Comparison of ENCODE assay signal across 1 cellular context in the genomic region with DNA sequence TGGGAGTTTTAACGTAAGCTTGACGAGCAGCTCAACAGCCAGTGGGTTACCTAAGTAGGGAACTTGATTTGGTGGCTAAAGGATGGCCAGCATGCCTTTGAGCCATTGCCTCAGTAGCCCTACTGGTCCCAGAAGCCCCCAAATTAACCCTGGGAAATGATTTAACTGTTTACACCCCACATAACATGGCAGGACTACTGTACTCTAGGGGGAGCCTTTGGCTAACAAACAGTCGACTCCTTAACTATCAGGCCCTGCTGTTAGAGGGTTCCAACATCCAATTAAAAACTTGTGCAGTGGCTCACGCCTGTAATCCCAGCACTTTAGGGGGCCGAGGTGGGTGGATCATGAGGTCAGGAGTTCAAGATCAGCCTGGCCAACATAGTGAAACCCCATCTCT.
TF ChIP-seq lines count a peak whose summit lies in the region.

No MANE protein-coding gene starts in this region.

TF ChIP-seq in GM23338, 12 proteins besides CTCF, POLR2A, EP300 and RAD21:
- TF ChIP-seq, protein P1, sequence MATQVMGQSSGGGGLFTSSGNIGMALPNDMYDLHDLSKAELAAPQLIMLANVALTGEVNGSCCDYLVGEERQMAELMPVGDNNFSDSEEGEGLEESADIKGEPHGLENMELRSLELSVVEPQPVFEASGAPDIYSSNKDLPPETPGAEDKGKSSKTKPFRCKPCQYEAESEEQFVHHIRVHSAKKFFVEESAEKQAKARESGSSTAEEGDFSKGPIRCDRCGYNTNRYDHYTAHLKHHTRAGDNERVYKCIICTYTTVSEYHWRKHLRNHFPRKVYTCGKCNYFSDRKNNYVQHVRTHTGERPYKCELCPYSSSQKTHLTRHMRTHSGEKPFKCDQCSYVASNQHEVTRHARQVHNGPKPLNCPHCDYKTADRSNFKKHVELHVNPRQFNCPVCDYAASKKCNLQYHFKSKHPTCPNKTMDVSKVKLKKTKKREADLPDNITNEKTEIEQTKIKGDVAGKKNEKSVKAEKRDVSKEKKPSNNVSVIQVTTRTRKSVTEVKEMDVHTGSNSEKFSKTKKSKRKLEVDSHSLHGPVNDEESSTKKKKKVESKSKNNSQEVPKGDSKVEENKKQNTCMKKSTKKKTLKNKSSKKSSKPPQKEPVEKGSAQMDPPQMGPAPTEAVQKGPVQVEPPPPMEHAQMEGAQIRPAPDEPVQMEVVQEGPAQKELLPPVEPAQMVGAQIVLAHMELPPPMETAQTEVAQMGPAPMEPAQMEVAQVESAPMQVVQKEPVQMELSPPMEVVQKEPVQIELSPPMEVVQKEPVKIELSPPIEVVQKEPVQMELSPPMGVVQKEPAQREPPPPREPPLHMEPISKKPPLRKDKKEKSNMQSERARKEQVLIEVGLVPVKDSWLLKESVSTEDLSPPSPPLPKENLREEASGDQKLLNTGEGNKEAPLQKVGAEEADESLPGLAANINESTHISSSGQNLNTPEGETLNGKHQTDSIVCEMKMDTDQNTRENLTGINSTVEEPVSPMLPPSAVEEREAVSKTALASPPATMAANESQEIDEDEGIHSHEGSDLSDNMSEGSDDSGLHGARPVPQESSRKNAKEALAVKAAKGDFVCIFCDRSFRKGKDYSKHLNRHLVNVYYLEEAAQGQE (IDR thresholded peaks at IDR 0.05; ENCODE audit: unreplicated experiment): no peak
- TF ChIP-seq POLR2AphosphoS5 (IDR thresholded peaks at IDR 0.05; ENCODE audit: low read depth) (no peak), JUNB (IDR thresholded peaks at IDR 0.05; ENCODE audit: unreplicated experiment) (no peak), STAT1 (IDR thresholded peaks at IDR 0.05; ENCODE audit: unreplicated experiment) (no peak), EZH2 (IDR thresholded peaks at IDR 0.05; ENCODE audit: low read depth, unreplicated experiment) (no peak), ZNF331 (CRISPR knock-in tag; IDR thresholded peaks at IDR 0.05; ENCODE audit: low read depth) (no peak), ZNF114 (CRISPR knock-in tag; IDR thresholded peaks at IDR 0.05) (no peak), EZH2phosphoT487 (IDR thresholded peaks at IDR 0.05; ENCODE audit: unreplicated experiment) (no peak), NANOG (IDR thresholded peaks at IDR 0.05; ENCODE audit: borderline replicate concordance) (no peak), CREB1 (CRISPR knock-in tag; IDR thresholded peaks at IDR 0.05; ENCODE audit: low read depth) (no peak)
- TF ChIP-seq, protein P2, sequence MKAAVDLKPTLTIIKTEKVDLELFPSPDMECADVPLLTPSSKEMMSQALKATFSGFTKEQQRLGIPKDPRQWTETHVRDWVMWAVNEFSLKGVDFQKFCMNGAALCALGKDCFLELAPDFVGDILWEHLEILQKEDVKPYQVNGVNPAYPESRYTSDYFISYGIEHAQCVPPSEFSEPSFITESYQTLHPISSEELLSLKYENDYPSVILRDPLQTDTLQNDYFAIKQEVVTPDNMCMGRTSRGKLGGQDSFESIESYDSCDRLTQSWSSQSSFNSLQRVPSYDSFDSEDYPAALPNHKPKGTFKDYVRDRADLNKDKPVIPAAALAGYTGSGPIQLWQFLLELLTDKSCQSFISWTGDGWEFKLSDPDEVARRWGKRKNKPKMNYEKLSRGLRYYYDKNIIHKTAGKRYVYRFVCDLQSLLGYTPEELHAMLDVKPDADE (IDR thresholded peaks at IDR 0.05): no peak
- TF ChIP-seq, protein P3, sequence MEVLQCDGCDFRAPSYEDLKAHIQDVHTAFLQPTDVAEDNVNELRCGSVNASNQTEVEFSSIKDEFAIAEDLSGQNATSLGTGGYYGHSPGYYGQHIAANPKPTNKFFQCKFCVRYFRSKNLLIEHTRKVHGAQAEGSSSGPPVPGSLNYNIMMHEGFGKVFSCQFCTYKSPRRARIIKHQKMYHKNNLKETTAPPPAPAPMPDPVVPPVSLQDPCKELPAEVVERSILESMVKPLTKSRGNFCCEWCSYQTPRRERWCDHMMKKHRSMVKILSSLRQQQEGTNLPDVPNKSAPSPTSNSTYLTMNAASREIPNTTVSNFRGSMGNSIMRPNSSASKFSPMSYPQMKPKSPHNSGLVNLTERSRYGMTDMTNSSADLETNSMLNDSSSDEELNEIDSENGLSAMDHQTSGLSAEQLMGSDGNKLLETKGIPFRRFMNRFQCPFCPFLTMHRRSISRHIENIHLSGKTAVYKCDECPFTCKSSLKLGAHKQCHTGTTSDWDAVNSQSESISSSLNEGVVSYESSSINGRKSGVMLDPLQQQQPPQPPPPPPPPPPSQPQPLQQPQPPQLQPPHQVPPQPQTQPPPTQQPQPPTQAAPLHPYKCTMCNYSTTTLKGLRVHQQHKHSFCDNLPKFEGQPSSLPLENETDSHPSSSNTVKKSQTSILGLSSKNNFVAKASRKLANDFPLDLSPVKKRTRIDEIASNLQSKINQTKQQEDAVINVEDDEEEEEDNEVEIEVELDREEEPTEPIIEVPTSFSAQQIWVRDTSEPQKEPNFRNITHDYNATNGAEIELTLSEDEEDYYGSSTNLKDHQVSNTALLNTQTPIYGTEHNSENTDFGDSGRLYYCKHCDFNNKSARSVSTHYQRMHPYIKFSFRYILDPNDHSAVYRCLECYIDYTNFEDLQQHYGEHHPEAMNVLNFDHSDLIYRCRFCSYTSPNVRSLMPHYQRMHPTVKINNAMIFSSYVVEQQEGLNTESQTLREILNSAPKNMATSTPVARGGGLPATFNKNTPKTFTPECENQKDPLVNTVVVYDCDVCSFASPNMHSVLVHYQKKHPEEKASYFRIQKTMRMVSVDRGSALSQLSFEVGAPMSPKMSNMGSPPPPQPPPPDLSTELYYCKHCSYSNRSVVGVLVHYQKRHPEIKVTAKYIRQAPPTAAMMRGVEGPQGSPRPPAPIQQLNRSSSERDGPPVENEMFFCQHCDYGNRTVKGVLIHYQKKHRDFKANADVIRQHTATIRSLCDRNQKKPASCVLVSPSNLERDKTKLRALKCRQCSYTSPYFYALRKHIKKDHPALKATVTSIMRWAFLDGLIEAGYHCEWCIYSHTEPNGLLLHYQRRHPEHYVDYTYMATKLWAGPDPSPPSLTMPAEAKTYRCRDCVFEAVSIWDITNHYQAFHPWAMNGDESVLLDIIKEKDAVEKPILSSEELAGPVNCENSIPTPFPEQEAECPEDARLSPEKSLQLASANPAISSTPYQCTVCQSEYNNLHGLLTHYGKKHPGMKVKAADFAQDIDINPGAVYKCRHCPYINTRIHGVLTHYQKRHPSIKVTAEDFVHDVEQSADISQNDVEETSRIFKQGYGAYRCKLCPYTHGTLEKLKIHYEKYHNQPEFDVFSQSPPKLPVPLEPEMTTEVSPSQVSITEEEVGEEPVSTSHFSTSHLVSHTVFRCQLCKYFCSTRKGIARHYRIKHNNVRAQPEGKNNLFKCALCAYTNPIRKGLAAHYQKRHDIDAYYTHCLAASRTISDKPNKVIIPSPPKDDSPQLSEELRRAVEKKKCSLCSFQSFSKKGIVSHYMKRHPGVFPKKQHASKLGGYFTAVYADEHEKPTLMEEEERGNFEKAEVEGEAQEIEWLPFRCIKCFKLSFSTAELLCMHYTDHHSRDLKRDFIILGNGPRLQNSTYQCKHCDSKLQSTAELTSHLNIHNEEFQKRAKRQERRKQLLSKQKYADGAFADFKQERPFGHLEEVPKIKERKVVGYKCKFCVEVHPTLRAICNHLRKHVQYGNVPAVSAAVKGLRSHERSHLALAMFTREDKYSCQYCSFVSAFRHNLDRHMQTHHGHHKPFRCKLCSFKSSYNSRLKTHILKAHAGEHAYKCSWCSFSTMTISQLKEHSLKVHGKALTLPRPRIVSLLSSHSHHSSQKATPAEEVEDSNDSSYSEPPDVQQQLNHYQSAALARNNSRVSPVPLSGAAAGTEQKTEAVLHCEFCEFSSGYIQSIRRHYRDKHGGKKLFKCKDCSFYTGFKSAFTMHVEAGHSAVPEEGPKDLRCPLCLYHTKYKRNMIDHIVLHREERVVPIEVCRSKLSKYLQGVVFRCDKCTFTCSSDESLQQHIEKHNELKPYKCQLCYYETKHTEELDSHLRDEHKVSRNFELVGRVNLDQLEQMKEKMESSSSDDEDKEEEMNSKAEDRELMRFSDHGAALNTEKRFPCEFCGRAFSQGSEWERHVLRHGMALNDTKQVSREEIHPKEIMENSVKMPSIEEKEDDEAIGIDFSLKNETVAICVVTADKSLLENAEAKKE (CRISPR knock-in tag; IDR thresholded peaks at IDR 0.05): no peak
